1 cellular context compared by ENCODE assay signal in genomic region chr1:202788800-202789199, GRCh38.
TF ChIP-seq lines count a peak whose summit lies in the region.

No MANE protein-coding gene starts in this region.

TF ChIP-seq in liver, 16 proteins besides CTCF, POLR2A, EP300 and RAD21 (continued from another document):
- TF ChIP-seq NR2F2 (IDR thresholded peaks at IDR 0.05), result no peak
